9 cellular contexts compared by ENCODE assay signal in genomic region chr14:26163761-26164160, GRCh38.
DNase-seq lines count a peak whose midpoint lies in the region; ATAC-seq and TF ChIP-seq lines count a peak whose summit lies in the region.
"Had no signal": no experiment of that assay in that cellular context is flagged by ENCODE, and none has a peak within 500 bp of the region (broad histone marks: within the 10 kb centered on the region; RNA-seq: fewer than 3 reads in every experiment).

No MANE protein-coding gene starts in this region.

- no peaks in the 10 kb centered on the region for H3K36me3 Mint-ChIP-seq in activated CD8-positive, alpha-beta T cell treated with anti-CD3 and anti-CD28 coated beads for 36 hours (ENCODE audit: low read depth)

- H3K9me3 Mint-ChIP-seq in activated CD8-positive, alpha-beta T cell treated with anti-CD3 and anti-CD28 coated beads for 36 hours, result peaks cover 18% of the 10 kb centered on the region

- TF ChIP-seq CTCF in Peyer's patch (IDR thresholded peaks at IDR 0.05), result peak in 4 of 6 experiments; percentile 11 to 43 (median 36)
- peak; percentile 20 for TF ChIP-seq CTCF in foreskin fibroblast (IDR thresholded peaks at IDR 0.05; ENCODE audit: low read depth, low read length)
- no peak for TF ChIP-seq CTCF in activated CD8-positive, alpha-beta T cell treated with anti-CD3 and anti-CD28 coated beads for 36 hours (IDR thresholded peaks at IDR 0.05)
- peak in 1 of 3 experiments; percentile 16 for TF ChIP-seq CTCF in ascending aorta (IDR thresholded peaks at IDR 0.05)

- intact Hi-C loops in Right ventricle myocardium inferior (cut with DNase I) (no loop called here), cardiac septum (cut with DNase I) (no loop called here), ascending aorta (cut with DNase I) (no loop called here)
- intact Hi-C loops in activated CD8-positive, alpha-beta T cell treated with anti-CD3 and anti-CD28 coated beads for 36 hours (cut with micrococcal nuclease), result no loop called here

- CTCF ChIA-PET in activated CD8-positive, alpha-beta T cell treated with anti-CD3 and anti-CD28 coated beads for 36 hours (lab: Charles Lee), result no interaction called here

- no peaks in the 10 kb centered on the region for H3K4me1 ChIP-seq in Peyer's patch
- no peaks in the 10 kb centered on the region for H3K4me1 ChIP-seq in ascending aorta
- H3K4me1 ChIP-seq: BLaER1 had no signal

- no peaks in the 10 kb centered on the region for H3K27me3 ChIP-seq in Peyer's patch
- H3K27me3 ChIP-seq in ascending aorta, result no peaks in the 10 kb centered on the region
- H3K27me3 ChIP-seq: BLaER1 had no signal

- H3K36me3 ChIP-seq in Peyer's patch (no peaks in the 10 kb centered on the region), ascending aorta (no peaks in the 10 kb centered on the region)
- H3K36me3 ChIP-seq: BLaER1 had no signal

- H3K27ac ChIP-seq in Peyer's patch (no peak overlapping the region), ascending aorta (no peak overlapping the region)
- H3K27ac ChIP-seq: BLaER1 had no signal

- H3K27me3 Mint-ChIP-seq in activated CD8-positive, alpha-beta T cell treated with anti-CD3 and anti-CD28 coated beads for 36 hours, result no peaks in the 10 kb centered on the region

- no peaks in the 10 kb centered on the region for H3K4me1 Mint-ChIP-seq in activated CD8-positive, alpha-beta T cell treated with anti-CD3 and anti-CD28 coated beads for 36 hours (ENCODE audit: low read depth)

- no peak overlapping the region for H3K4me3 Mint-ChIP-seq in activated CD8-positive, alpha-beta T cell treated with anti-CD3 and anti-CD28 coated beads for 36 hours

- H3K4me3 ChIP-seq in Peyer's patch (no peak overlapping the region), foreskin fibroblast (ENCODE audit: low read depth in 1 of 2, low read length in 2 of 2) (no peak overlapping the region), ascending aorta (no peak overlapping the region)
- H3K4me3 ChIP-seq: BLaER1 had no signal

- no peaks in the 10 kb centered on the region for H3K9me3 ChIP-seq in Peyer's patch
- no peaks in the 10 kb centered on the region for H3K9me3 ChIP-seq in ascending aorta
- H3K9me3 ChIP-seq: BLaER1 had no signal

- no peak overlapping the region for H3K27ac Mint-ChIP-seq in activated CD8-positive, alpha-beta T cell treated with anti-CD3 and anti-CD28 coated beads for 36 hours

- ATAC-seq in Right ventricle myocardium inferior (no peak), GM21381 (IDR thresholded peaks at IDR 0.05; ENCODE audit: unreplicated experiment) (no peak)
- ATAC-seq in activated CD8-positive, alpha-beta T cell treated with anti-CD3 and anti-CD28 coated beads for 36 hours, result no peak

- POLR2A ChIA-PET in activated CD8-positive, alpha-beta T cell treated with anti-CD3 and anti-CD28 coated beads for 36 hours (lab: Charles Lee), result no interaction called here

- TF ChIP-seq POLR2A in Peyer's patch (IDR thresholded peaks at IDR 0.05), result no peak

- DNase-seq in Right ventricle myocardium inferior (ENCODE audit: missing footprints) (peak; percentile 22), cardiac septum (ENCODE audit: low spot score) (no peak), Peyer's patch (no peak), foreskin fibroblast (peak in 1 of 2 donors; percentile 58), activated gamma-delta T cell (lab: John Stamatoyannopoulos, UW) (no peak), ascending aorta (ENCODE audit: low spot score in 2 of 2) (no peak)
- DNase-seq in activated CD8-positive, alpha-beta T cell treated with anti-CD3 and anti-CD28 coated beads for 36 hours, result no peak
